18 cellular contexts compared by ENCODE assay signal in the genomic region with DNA sequence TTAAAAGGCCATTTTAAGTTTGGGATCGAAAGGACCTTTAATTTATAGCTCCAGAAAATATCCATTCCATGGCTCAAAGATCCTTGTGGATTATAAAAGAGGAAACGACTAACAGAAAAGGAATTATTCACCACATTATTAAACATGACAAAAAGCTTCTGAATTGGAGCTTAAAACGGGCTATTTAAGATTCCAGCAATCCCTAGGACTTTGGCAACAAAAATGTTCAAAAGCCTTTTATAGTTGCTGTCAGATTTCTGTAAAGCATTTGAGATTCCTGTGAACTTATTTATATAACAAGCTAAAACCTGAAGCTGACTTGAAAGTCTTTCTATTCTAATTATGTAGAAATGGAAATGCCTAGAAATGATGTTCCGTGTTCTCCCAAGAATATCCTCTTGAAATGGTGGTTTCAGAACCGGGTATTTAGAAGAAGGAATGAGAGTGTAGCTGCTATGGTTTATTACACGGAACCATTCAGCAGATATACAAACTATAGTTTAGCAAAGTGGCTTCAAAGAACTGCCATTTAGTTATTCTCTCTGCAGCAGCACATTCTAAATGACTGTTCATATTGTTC.
DNase-seq lines count a peak whose midpoint lies in the region; ATAC-seq and TF ChIP-seq lines count a peak whose summit lies in the region.
"Had no signal": no experiment of that assay in that cellular context is flagged by ENCODE, and none has a peak within 500 bp of the region (broad histone marks: within the 10 kb centered on the region; RNA-seq: fewer than 3 reads in every experiment).

No MANE protein-coding gene starts in this region.

- DNase-seq in AG10803 (ENCODE audit: low read depth), result peak; percentile 49
- peak; percentile 35 for DNase-seq in fibroblast of the aortic adventitia (ENCODE audit: low read depth)
- peak; percentile 20 for DNase-seq in pons (ENCODE audit: low spot score)
- DNase-seq in NCI-H1048 (lab: John Stamatoyannopoulos, UW), result no peak
- DNase-seq in AML-193 (lab: John Stamatoyannopoulos, UW), result no peak
- DNase-seq in activated CD8-positive, alpha-beta memory T cell treated with anti-CD3 and anti-CD28 coated beads, Interleukin-2, amount 50 U/mL, for 4 hours, result no peak
- DNase-seq: CD8-positive, alpha-beta T cell; DMS79; KG1; NCI-H1436 treated with DMSO at 0.1 percent for 48 hours; NCI-H2029 treated with DMSO at 0.1 percent for 48 hours; NCI-H774 had no signal

- no peak for ATAC-seq in HG03159 (IDR thresholded peaks at IDR 0.05; ENCODE audit: unreplicated experiment)
- ATAC-seq: CD8-positive, alpha-beta T cell; GM12878 had no signal

- H3K27ac ChIP-seq in angular gyrus (ENCODE audit: low read depth, low read length), result peak overlapping the region; percentile 22
- H3K27ac ChIP-seq: 22Rv1, BLaER1, RWPE1 had no signal

- H3K4me3 ChIP-seq in AG10803 (ENCODE audit: low read length) (no peak overlapping the region), fibroblast of the aortic adventitia (ENCODE audit: low read depth, low read length) (no peak overlapping the region)
- H3K4me3 ChIP-seq: BLaER1, GM12878 had no signal

- no peak for TF ChIP-seq CTCF in AG10803 (conservative IDR thresholded peaks at IDR 0.05; ENCODE audit: low read length)
- no peak for TF ChIP-seq CTCF in fibroblast of the aortic adventitia (IDR thresholded peaks at IDR 0.05; ENCODE audit: insufficient read depth, low read length)

Comparison
In these comparisons a context has a peak if more than half of its experiments do, and no peak if none do; other contexts are left out.
1. DNase-seq: peak in AG10803 (single experiment), fibroblast of the aortic adventitia (single experiment) and pons (single experiment); none in NCI-H1048 (single experiment), AML-193 (0 of 2) and activated CD8-positive, alpha-beta memory T cell treated with anti-CD3 and anti-CD28 coated beads, Interleukin-2, amount 50 U/mL, for 4 hours (single experiment).